ENCODE assay signal across 17 cellular contexts in the genomic region with DNA sequence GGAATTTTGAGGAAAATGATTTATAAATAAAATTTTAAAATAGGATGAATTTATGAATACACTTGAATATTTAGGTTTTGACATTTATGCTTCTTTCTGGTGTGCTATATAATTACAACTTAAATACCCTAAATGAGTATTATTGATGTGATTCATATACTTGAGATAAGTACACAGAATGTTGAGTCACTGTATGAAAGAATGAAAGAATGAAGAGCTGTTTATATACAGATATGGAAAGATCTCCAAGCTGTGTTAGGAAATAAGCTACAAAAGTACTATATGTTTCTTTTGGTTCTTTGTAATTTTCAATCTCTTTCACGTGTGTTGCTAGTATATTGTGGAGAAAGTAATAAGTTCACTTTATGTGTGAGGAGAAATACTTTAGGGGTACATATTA.
A peak's percentile ranks its signal among the peaks of the same experiment; 100 is the strongest.
DNase-seq lines count a peak whose midpoint lies in the region; ATAC-seq, FAIRE-seq and TF ChIP-seq lines count a peak whose summit lies in the region.
"Had no signal": no experiment of that assay in that cellular context is flagged by ENCODE, and none has a peak within 500 bp of the region (broad histone marks: within the 10 kb centered on the region; RNA-seq: fewer than 3 reads in every experiment).

No MANE protein-coding gene starts in this region.

- H3K4me3 Mint-ChIP-seq in progenitor cell of endocrine pancreas (ENCODE audit: low read depth), result no peak overlapping the region
- H3K4me3 Mint-ChIP-seq: activated naive CD4-positive, alpha-beta T cell treated with anti-CD3 and anti-CD28 coated beads for 36 hours; endodermal cell; stimulated activated naive CD8-positive, alpha-beta T cell treated with anti-CD3 and anti-CD28 coated beads, Interleukin-15, amount 100 ng/mL, for 72 hours; T-helper 1 cell treated with Interleukin-12 subunit alpha and Interleukin-12 subunit beta and Interleukin-4 antibody, amounts not matched to agents 30 μg/mL and 1 μg/mL, for 36 hours had no signal

- peak overlapping the region; percentile 14 for H3K27ac Mint-ChIP-seq in progenitor cell of endocrine pancreas
- H3K27ac Mint-ChIP-seq: activated naive CD4-positive, alpha-beta T cell treated with anti-CD3 and anti-CD28 coated beads for 36 hours; endodermal cell; stimulated activated naive CD8-positive, alpha-beta T cell treated with anti-CD3 and anti-CD28 coated beads, Interleukin-15, amount 100 ng/mL, for 72 hours; T-helper 1 cell treated with Interleukin-12 subunit alpha and Interleukin-12 subunit beta and Interleukin-4 antibody, amounts not matched to agents 30 μg/mL and 1 μg/mL, for 36 hours had no signal

- FAIRE-seq in RCC 7860 (lab: Jason Lieb, UNC), result no peak
- FAIRE-seq: urothelium cell line had no signal

- H3K9me3 Mint-ChIP-seq in progenitor cell of endocrine pancreas (ENCODE audit: low read depth), result peaks cover 3% of the 10 kb centered on the region
- H3K9me3 Mint-ChIP-seq: activated naive CD4-positive, alpha-beta T cell treated with anti-CD3 and anti-CD28 coated beads for 36 hours; stimulated activated naive CD8-positive, alpha-beta T cell treated with anti-CD3 and anti-CD28 coated beads, Interleukin-15, amount 100 ng/mL, for 72 hours; T-helper 1 cell treated with Interleukin-12 subunit alpha and Interleukin-12 subunit beta and Interleukin-4 antibody, amounts not matched to agents 30 μg/mL and 1 μg/mL, for 36 hours had no signal

- H3K27me3 Mint-ChIP-seq in progenitor cell of endocrine pancreas, result no peaks in the 10 kb centered on the region
- H3K27me3 Mint-ChIP-seq: stimulated activated naive CD8-positive, alpha-beta T cell treated with anti-CD3 and anti-CD28 coated beads, Interleukin-15, amount 100 ng/mL, for 72 hours had no signal

- TF ChIP-seq CTCF in epithelial cell of esophagus (IDR thresholded peaks at IDR 0.05; ENCODE audit: insufficient read depth, low read depth, low read length, missing control alignments) (no peak), progenitor cell of endocrine pancreas (IDR thresholded peaks at IDR 0.05; ENCODE audit: unreplicated experiment) (no peak)

- no peak overlapping the region for H3K4me3 ChIP-seq in epithelial cell of esophagus (ENCODE audit: low read length)
- H3K4me3 ChIP-seq: HAP-1, heart left ventricle had no signal

- DNase-seq in ELR (ENCODE audit: low read depth) (peak; percentile 87), RCC 7860 (ENCODE audit: low spot score) (peak; percentile 35), epithelial cell of esophagus (ENCODE audit: low read depth) (peak; percentile 66), progenitor cell of endocrine pancreas (ENCODE audit: low spot score, unreplicated experiment) (no peak), COLO829 (ENCODE audit: low spot score) (no peak), OCI-M1 (lab: John Stamatoyannopoulos, UW) (no peak)
- DNase-seq: activated naive CD4-positive, alpha-beta T cell treated with anti-CD3 and anti-CD28 coated beads for 36 hours; endodermal cell; heart left ventricle; kidney; NCI-H524; stimulated activated naive CD8-positive, alpha-beta T cell treated with anti-CD3 and anti-CD28 coated beads, Interleukin-15, amount 100 ng/mL, for 72 hours had no signal

- ATAC-seq in HG03045 (IDR thresholded peaks at IDR 0.05; ENCODE audit: unreplicated experiment), result no peak
- ATAC-seq: activated CD4-positive, CD25-positive, alpha-beta regulatory T cell treated with anti-CD3 and anti-CD28 coated beads, Interleukin-2, amount 50 U/mL, for 24 hours; heart left ventricle; stimulated activated naive CD8-positive, alpha-beta T cell treated with anti-CD3 and anti-CD28 coated beads, Interleukin-15, amount 100 ng/mL, for 72 hours had no signal

- H3K4me1 Mint-ChIP-seq in progenitor cell of endocrine pancreas (ENCODE audit: low read depth), result no peaks in the 10 kb centered on the region
- H3K4me1 Mint-ChIP-seq: stimulated activated naive CD8-positive, alpha-beta T cell treated with anti-CD3 and anti-CD28 coated beads, Interleukin-15, amount 100 ng/mL, for 72 hours had no signal

- peaks cover 8% of the 10 kb centered on the region for H3K36me3 Mint-ChIP-seq in progenitor cell of endocrine pancreas (ENCODE audit: insufficient read depth)

Comparison
In these comparisons a context has a peak if more than half of its experiments do, and no peak if none do; other contexts are left out.
1. DNase-seq: peak in ELR (single experiment), RCC 7860 (single experiment) and epithelial cell of esophagus (single experiment); none in progenitor cell of endocrine pancreas (single experiment), COLO829 (single experiment) and OCI-M1 (single experiment).